In genomic region chr6:142822882-142823578, GRCh38 we compare ENCODE assay signal across 9 cellular contexts.
A peak's percentile ranks its signal among the peaks of the same experiment; 100 is the strongest.
DNase-seq lines count a peak whose midpoint lies in the region; ATAC-seq and TF ChIP-seq lines count a peak whose summit lies in the region.
"Had no signal": no experiment of that assay in that cellular context is flagged by ENCODE, and none has a peak within 500 bp of the region (broad histone marks: within the 10 kb centered on the region; RNA-seq: fewer than 3 reads in every experiment).

No MANE protein-coding gene starts in this region.

- no peaks in the 10 kb centered on the region for H3K27me3 Mint-ChIP-seq in activated CD4-positive, alpha-beta T cell treated with anti-CD3 and anti-CD28 coated beads, Interleukin-2, amount 10 ng/mL, durations not matched to agents 7 days and 5 days

- H3K4me3 ChIP-seq in breast epithelium (no peak overlapping the region), gastrocnemius medialis (no peak overlapping the region), coronary artery (no peak overlapping the region)
- no peak overlapping the region for H3K4me3 ChIP-seq in effector memory CD4-positive, alpha-beta T cell (ENCODE audit: insufficient read depth, low read depth, low read length, poor library complexity, severe bottlenecking)
- H3K4me3 ChIP-seq: SJSA1 had no signal

- CTCF ChIA-PET in activated CD4-positive, alpha-beta T cell treated with anti-CD3 and anti-CD28 coated beads, Interleukin-2, amount 10 ng/mL, durations not matched to agents 7 days and 5 days (lab: Charles Lee): interaction anchor here (1.7 kb wide), 1 partner anchor 21 kb away, joined by 4 read pairs; no protein-coding TSS in a partner anchor

- ATAC-seq in gastrocnemius medialis (peak; percentile 30 to 31), HG02642 (IDR thresholded peaks at IDR 0.05; ENCODE audit: poor library complexity, unreplicated experiment) (no peak)

- no peaks in the 10 kb centered on the region for H3K4me1 ChIP-seq in breast epithelium
- peaks cover 72 to 75% of the 10 kb centered on the region in 2 donors for H3K4me1 ChIP-seq in gastrocnemius medialis
- peaks cover 38% of the 10 kb centered on the region for H3K4me1 ChIP-seq in effector memory CD4-positive, alpha-beta T cell (ENCODE audit: control insufficient read depth, insufficient read depth, low read length, poor library complexity, severe bottlenecking)

- POLR2A ChIA-PET in activated CD4-positive, alpha-beta T cell treated with anti-CD3 and anti-CD28 coated beads, Interleukin-2, amount 10 ng/mL, durations not matched to agents 7 days and 5 days (lab: Charles Lee): no interaction called here

- H3K27me3 ChIP-seq in breast epithelium (no peaks in the 10 kb centered on the region), gastrocnemius medialis (no peaks in the 10 kb centered on the region)
- no peaks in the 10 kb centered on the region for H3K27me3 ChIP-seq in effector memory CD4-positive, alpha-beta T cell (replicated peaks; ENCODE audit: control insufficient read depth, insufficient read depth, low read length, poor library complexity, severe bottlenecking)
- H3K27me3 ChIP-seq: SJSA1 had no signal

- peak overlapping the region; percentile 65 for H3K27ac Mint-ChIP-seq in activated CD4-positive, alpha-beta T cell treated with anti-CD3 and anti-CD28 coated beads, Interleukin-2, amount 10 ng/mL, durations not matched to agents 7 days and 5 days

- in situ Hi-C loops in gastrocnemius medialis (cut with MboI; ENCODE audit: low sequenced_read_pairs in 4 of 4): no loop called here

- H3K9me3 Mint-ChIP-seq in activated CD4-positive, alpha-beta T cell treated with anti-CD3 and anti-CD28 coated beads, Interleukin-2, amount 10 ng/mL, durations not matched to agents 7 days and 5 days: no peaks in the 10 kb centered on the region

- DNase-seq in activated CD4-positive, alpha-beta T cell treated with anti-CD3 and anti-CD28 coated beads, Interleukin-2, amount 10 ng/mL, durations not matched to agents 7 days and 5 days: no peak
- no peak for DNase-seq in activated CD4-positive, alpha-beta T cell treated with anti-CD3 and anti-CD28 coated beads for 1 hour
- peak; percentile 61 for DNase-seq in NCI-H446 treated with DMSO at 0.1 percent for 48 hours (lab: John Stamatoyannopoulos, UW)
- no peak for DNase-seq in breast epithelium (ENCODE audit: low spot score in 2 of 2)
- peak in 1 of 2 donors; percentile 46 for DNase-seq in gastrocnemius medialis
- no peak for DNase-seq in coronary artery (ENCODE audit: low spot score)
- DNase-seq in effector memory CD4-positive, alpha-beta T cell: no peak

- H3K36me3 ChIP-seq in breast epithelium: no peaks in the 10 kb centered on the region
- H3K36me3 ChIP-seq in gastrocnemius medialis: no peaks in the 10 kb centered on the region
- peaks cover 6% of the 10 kb centered on the region for H3K36me3 ChIP-seq in effector memory CD4-positive, alpha-beta T cell (ENCODE audit: control insufficient read depth, insufficient read depth, low read length)
- H3K36me3 ChIP-seq: SJSA1 had no signal

- H3K36me3 Mint-ChIP-seq in activated CD4-positive, alpha-beta T cell treated with anti-CD3 and anti-CD28 coated beads, Interleukin-2, amount 10 ng/mL, durations not matched to agents 7 days and 5 days (ENCODE audit: low read depth): peaks cover 18% of the 10 kb centered on the region

- TF ChIP-seq POLR2A in breast epithelium (IDR thresholded peaks at IDR 0.05): no peak
- no peak for TF ChIP-seq POLR2A in gastrocnemius medialis (IDR thresholded peaks at IDR 0.05)

- H3K4me1 Mint-ChIP-seq in activated CD4-positive, alpha-beta T cell treated with anti-CD3 and anti-CD28 coated beads, Interleukin-2, amount 10 ng/mL, durations not matched to agents 7 days and 5 days: peaks cover 55% of the 10 kb centered on the region

- no peak overlapping the region for H3K4me3 Mint-ChIP-seq in activated CD4-positive, alpha-beta T cell treated with anti-CD3 and anti-CD28 coated beads, Interleukin-2, amount 10 ng/mL, durations not matched to agents 7 days and 5 days

- TF ChIP-seq CTCF in breast epithelium (IDR thresholded peaks at IDR 0.05) (peak in 1 of 3 donors; percentile 23), gastrocnemius medialis (IDR thresholded peaks at IDR 0.05 in 4 of 5, conservative IDR thresholded peaks at IDR 0.05 in 1 of 5) (peak in 2 of 5 experiments; percentile 15 to 44), coronary artery (IDR thresholded peaks at IDR 0.05) (no peak)

- H3K9me3 ChIP-seq in breast epithelium (no peaks in the 10 kb centered on the region), gastrocnemius medialis (no peaks in the 10 kb centered on the region)
- no peaks in the 10 kb centered on the region for H3K9me3 ChIP-seq in effector memory CD4-positive, alpha-beta T cell (ENCODE audit: control insufficient read depth, low read length)
- H3K9me3 ChIP-seq: SJSA1 had no signal

- intact Hi-C loops in breast epithelium (cut with DNase I; ENCODE audit: low total_unique reads): no loop called here
- intact Hi-C loops in gastrocnemius medialis (cut with DNase I; ENCODE audit: low total_unique reads): loop anchor here (5.0 kb wide), 1 partner anchor 124 kb away; the partner anchor contains the start of gene HIVEP2

- H3K27ac ChIP-seq in breast epithelium: peak overlapping the region; percentile 54 to 67
- H3K27ac ChIP-seq in gastrocnemius medialis: peak overlapping the region; percentile 28 to 73 (median 66)
- H3K27ac ChIP-seq in coronary artery: no peak overlapping the region
- no peak overlapping the region for H3K27ac ChIP-seq in effector memory CD4-positive, alpha-beta T cell (ENCODE audit: insufficient read depth, low read length, poor library complexity, severe bottlenecking)
- H3K27ac ChIP-seq: SJSA1 had no signal

Comparison
In these comparisons a context has a peak if more than half of its experiments do, and no peak if none do; other contexts are left out.
1. H3K27ac ChIP-seq: peak in breast epithelium (2 of 2) and gastrocnemius medialis (4 of 4); none in coronary artery (0 of 2) and effector memory CD4-positive, alpha-beta T cell (single experiment).